In the genomic region with DNA sequence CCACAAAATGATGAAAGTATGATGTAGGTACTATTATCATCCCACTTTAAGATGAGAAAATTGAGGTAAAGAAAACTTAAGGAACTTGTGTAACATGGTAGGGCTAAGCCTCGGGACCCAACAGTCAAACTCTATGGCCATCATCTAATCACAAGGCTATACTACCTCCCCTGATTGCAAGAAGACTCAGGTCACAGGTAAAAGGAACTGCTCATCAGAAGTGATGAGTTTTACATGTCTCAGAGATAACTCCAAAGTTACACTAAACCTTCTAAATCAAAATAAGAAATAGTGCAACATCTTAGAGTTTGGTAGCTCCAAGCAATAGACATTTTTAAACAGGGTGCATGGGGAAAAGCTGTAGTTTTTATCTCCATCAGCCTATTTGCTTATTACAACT, we compare ENCODE assay signal across 27 cellular contexts.
A peak's percentile ranks its signal among the peaks of the same experiment; 100 is the strongest.
DNase-seq lines count a peak whose midpoint lies in the region; ATAC-seq and TF ChIP-seq lines count a peak whose summit lies in the region.
"Had no signal": no experiment of that assay in that cellular context is flagged by ENCODE, and none has a peak within 500 bp of the region (broad histone marks: within the 10 kb centered on the region; RNA-seq: fewer than 3 reads in every experiment).

No MANE protein-coding gene starts in this region.

- H3K4ac ChIP-seq in mesendoderm (ENCODE audit: low read depth, low read length), result no peak overlapping the region

- no peak for TF ChIP-seq EP300 in esophagus muscularis mucosa (IDR thresholded peaks at IDR 0.05)
- no peak for TF ChIP-seq EP300 in tibial nerve (IDR thresholded peaks at IDR 0.05)

- no peak overlapping the region; the same call in 1 of the 2 replicates for H3K9ac ChIP-seq in OCI-LY3 (ENCODE audit: low read length)
- H3K9ac ChIP-seq in mesendoderm (ENCODE audit: low read length), result no peak overlapping the region

- peak overlapping the region; percentile 79 for H3K4me2 ChIP-seq in OCI-LY3 (ENCODE audit: low read length)
- H3K4me2 ChIP-seq in mesendoderm (ENCODE audit: low read length), result no peak overlapping the region
- H3K4me2 ChIP-seq: PC-9 had no signal

- H2AK5ac ChIP-seq in mesendoderm (ENCODE audit: low read length), result no peak overlapping the region

- intact Hi-C loops in esophagus muscularis mucosa (cut with DNase I) (loop anchor here (2.0 to 5.0 kb wide), 2 partner anchors 56 to 277 kb away; no protein-coding TSS in a partner anchor), psoas muscle (cut with DNase I) (no loop called here)

- no peak overlapping the region for H3K56ac ChIP-seq in mesendoderm (ENCODE audit: low read length)

- no peaks in the 10 kb centered on the region for H3K79me1 ChIP-seq in mesendoderm (ENCODE audit: low read length)

- H2AFZ ChIP-seq in OCI-LY3 (ENCODE audit: low read depth, low read length), result 0 out of 2 replicates have a peak overlapping the region, but pooled peaks have one; percentile 89
- H2AFZ ChIP-seq: PC-9 had no signal

- DNase-seq in esophagus muscularis mucosa (ENCODE audit: extremely low spot score) (no peak), psoas muscle (no peak), tibial nerve (ENCODE audit: low spot score in 2 of 2) (no peak), mesendoderm (no peak), WERI-Rb-1 (no peak)
- DNase-seq: ACHN; activated CD4-positive, alpha-beta memory T cell treated with anti-CD3 and anti-CD28 coated beads for 36 hours; activated CD8-positive, alpha-beta memory T cell treated with anti-CD3 and anti-CD28 coated beads, Interleukin-2, amount 50 U/mL, for 48 hours; activated naive CD4-positive, alpha-beta T cell treated with anti-CD3 and anti-CD28 coated beads for 36 hours; adrenal gland; brain microvascular endothelial cell; CD8-positive, alpha-beta memory T cell; islet precursor cell; left ventricle myocardium inferior; MV-4-11; naive B cell; NCI-H1436 treated with DMSO at 0.1 percent for 48 hours; NCI-H226; PC-9; stimulated activated naive CD4-positive, alpha-beta T cell; T-helper 17 cell; testis had no signal

- H3K4me3 ChIP-seq in OCI-LY3 (ENCODE audit: low read length), result peak overlapping the region; percentile 56; the same call in 1 of the 2 replicates
- H3K4me3 ChIP-seq in esophagus muscularis mucosa, result no peak overlapping the region
- no peak overlapping the region for H3K4me3 ChIP-seq in psoas muscle
- no peak overlapping the region for H3K4me3 ChIP-seq in tibial nerve
- no peak overlapping the region for H3K4me3 ChIP-seq in mesendoderm (ENCODE audit: low read length)
- no peak overlapping the region for H3K4me3 ChIP-seq in WERI-Rb-1 (ENCODE audit: low read depth, low read length)
- H3K4me3 ChIP-seq: adrenal gland, left ventricle myocardium inferior, PC-9, prostate gland, smooth muscle cell, testis had no signal

- no peak overlapping the region for H4K5ac ChIP-seq in mesendoderm (ENCODE audit: low read length)

- no peak overlapping the region for H4K8ac ChIP-seq in mesendoderm (ENCODE audit: low read depth, low read length)

- no peaks in the 10 kb centered on the region for H4K20me1 ChIP-seq in OCI-LY3 (ENCODE audit: insufficient read depth, low read length)

- no peak for TF ChIP-seq CTCF in OCI-LY3 (IDR thresholded peaks at IDR 0.05; ENCODE audit: low read depth, low read length)
- no peak for TF ChIP-seq CTCF in esophagus muscularis mucosa (IDR thresholded peaks at IDR 0.05)
- TF ChIP-seq CTCF in psoas muscle (IDR thresholded peaks at IDR 0.05), result no peak
- TF ChIP-seq CTCF in tibial nerve (IDR thresholded peaks at IDR 0.05), result no peak
- TF ChIP-seq CTCF in WERI-Rb-1 (IDR thresholded peaks at IDR 0.05; ENCODE audit: low read depth, low read length), result no peak

- TF ChIP-seq POLR2A in esophagus muscularis mucosa (IDR thresholded peaks at IDR 0.05; ENCODE audit: low read depth), result no peak
- TF ChIP-seq POLR2A in tibial nerve (IDR thresholded peaks at IDR 0.05), result no peak

- no peaks in the 10 kb centered on the region for H3K36me3 ChIP-seq in OCI-LY3 (replicated peaks; ENCODE audit: low read depth, low read length)
- H3K36me3 ChIP-seq in esophagus muscularis mucosa, result peaks cover 0 to 12% (median 6%) of the 10 kb centered on the region in 4 donors
- peaks cover 0 to 4% of the 10 kb centered on the region in 2 donors for H3K36me3 ChIP-seq in psoas muscle (ENCODE audit: insufficient read depth in 1 of 2, low read depth in 1 of 2)
- no peaks in the 10 kb centered on the region for H3K36me3 ChIP-seq in tibial nerve
- H3K36me3 ChIP-seq in mesendoderm (ENCODE audit: control insufficient read depth, insufficient read depth, low read length), result no peaks in the 10 kb centered on the region
- H3K36me3 ChIP-seq in WERI-Rb-1, result no peaks in the 10 kb centered on the region
- H3K36me3 ChIP-seq: adrenal gland, brain microvascular endothelial cell, left ventricle myocardium inferior, neutrophil, prostate gland had no signal

- no peak overlapping the region for H2BK15ac ChIP-seq in mesendoderm (replicated peaks; ENCODE audit: low read depth)

- peak overlapping the region; percentile 93 for H3K27ac ChIP-seq in OCI-LY3 (ENCODE audit: low read length)
- peak overlapping the region; percentile 91 to 98 (median 94) for H3K27ac ChIP-seq in esophagus muscularis mucosa (replicated peaks in 1 of 4)
- H3K27ac ChIP-seq in psoas muscle, result peak overlapping the region; percentile 98
- peak overlapping the region; percentile 25 to 89 (median 78) for H3K27ac ChIP-seq in tibial nerve
- H3K27ac ChIP-seq in mesendoderm (ENCODE audit: low read depth, low read length), result no peak overlapping the region
- no peak overlapping the region for H3K27ac ChIP-seq in WERI-Rb-1
- H3K27ac ChIP-seq: brain microvascular endothelial cell, neutrophil, PC-9 had no signal

- H3K9me3 ChIP-seq in OCI-LY3 (ENCODE audit: insufficient read depth, low read length) (no peaks in the 10 kb centered on the region), esophagus muscularis mucosa (no peaks in the 10 kb centered on the region), psoas muscle (no peaks in the 10 kb centered on the region), tibial nerve (no peaks in the 10 kb centered on the region), WERI-Rb-1 (ENCODE audit: severe bottlenecking) (no peaks in the 10 kb centered on the region)
- H3K9me3 ChIP-seq: adrenal gland, left ventricle myocardium inferior, neutrophil, prostate gland, testis had no signal

- 90% methylated on average over 1 of the region's 1 CpG for WGBS in esophagus muscularis mucosa
- 80 to 100% (median 89%) methylated on average over 1 of the region's 1 CpG for WGBS in psoas muscle, 3 donors
- WGBS in tibial nerve, 2 donors, result 89 to 100% methylated on average over 1 of the region's 1 CpG
- WGBS in mesendoderm (ENCODE audit: extremely low coverage, insufficient coverage, low lambda C conversion rate), result no CpG with 5 or more reads among the region's 1 CpG

- H3K79me2 ChIP-seq in OCI-LY3 (ENCODE audit: low read length), result no peaks in the 10 kb centered on the region
- H3K79me2 ChIP-seq in mesendoderm (ENCODE audit: control insufficient read depth, insufficient read depth, low read length), result no peaks in the 10 kb centered on the region

- H3K23ac ChIP-seq in mesendoderm (ENCODE audit: low read length), result no peak overlapping the region

- H3K4me1 ChIP-seq in OCI-LY3 (ENCODE audit: low read length) (peaks cover 60% of the 10 kb centered on the region), esophagus muscularis mucosa (peaks cover 56 to 100% (median 91%) of the 10 kb centered on the region in 4 donors), psoas muscle (peaks cover 60% of the 10 kb centered on the region), tibial nerve (peaks cover 0 to 86% (median 36%) of the 10 kb centered on the region in 4 donors), mesendoderm (ENCODE audit: control insufficient read depth, low read depth, low read length) (no peaks in the 10 kb centered on the region)
- H3K4me1 ChIP-seq: prostate gland had no signal

- no peak overlapping the region for H2BK5ac ChIP-seq in mesendoderm (ENCODE audit: low read length)

- H3K27me3 ChIP-seq in OCI-LY3 (ENCODE audit: low read depth, low read length) (no peaks in the 10 kb centered on the region), esophagus muscularis mucosa (no peaks in the 10 kb centered on the region), psoas muscle (ENCODE audit: insufficient read depth in 3 of 3, low read length in 2 of 3) (no peaks in the 10 kb centered on the region), tibial nerve (no peaks in the 10 kb centered on the region), mesendoderm (ENCODE audit: insufficient read depth, low read length, poor library complexity) (no peaks in the 10 kb centered on the region), WERI-Rb-1 (ENCODE audit: insufficient read depth, low read depth, severe bottlenecking) (no peaks in the 10 kb centered on the region)
- H3K27me3 ChIP-seq: adrenal gland, brain microvascular endothelial cell, neutrophil, testis had no signal

- H3K18ac ChIP-seq in mesendoderm (ENCODE audit: low read length), result no peak overlapping the region

- no peak overlapping the region for H2BK120ac ChIP-seq in mesendoderm (ENCODE audit: low read depth, low read length)

- no peak for ATAC-seq in psoas muscle
- no peak for ATAC-seq in HG02852 (IDR thresholded peaks at IDR 0.05; ENCODE audit: unreplicated experiment)
- ATAC-seq: T-helper 17 cell had no signal

Comparison
In these comparisons a context has a peak if more than half of its experiments do, and no peak if none do; other contexts are left out.
1. H3K27ac ChIP-seq: peak in OCI-LY3 (single experiment), esophagus muscularis mucosa (4 of 4), psoas muscle (single experiment) and tibial nerve (4 of 4); none in mesendoderm (single experiment) and WERI-Rb-1 (single experiment).